In genomic region chr5:75664933-75665332, GRCh38 we compare ENCODE assay signal across 27 cellular contexts. TPM values are rescaled to one million over a fixed set of nuclear protein-coding genes. Genes with fewer than 3 reads are reported as not detected.
"Had no signal": no experiment of that assay in that cellular context is flagged by ENCODE, and none has a peak within 500 bp of the region (broad histone marks: within the 10 kb centered on the region; RNA-seq: fewer than 3 reads in every experiment).

No MANE protein-coding gene starts in this region.

- H3K4me3 ChIP-seq: coronary artery, esophagus muscularis mucosa, gastroesophageal sphincter, heart left ventricle, hepatocyte, left lung, psoas muscle, sigmoid colon, stomach, testis, tibial nerve, upper lobe of right lung, uterus had no signal

- H2AFZ ChIP-seq: hepatocyte had no signal

- H3K36me3 ChIP-seq: esophagus muscularis mucosa, gastroesophageal sphincter, heart left ventricle, left lung, sigmoid colon, stomach, tibial nerve, upper lobe of right lung, uterus had no signal

- H3K4me3 Mint-ChIP-seq: naive thymus-derived CD8-positive, alpha-beta T cell; stimulated activated effector memory CD8-positive, alpha-beta T cell treated with anti-CD3 and anti-CD28 coated beads, Interleukin-12 subunit alpha, Interleukin-12 subunit beta, amount 100 ng/mL, for 72 hours had no signal

- H3K27ac Mint-ChIP-seq: naive thymus-derived CD8-positive, alpha-beta T cell; stimulated activated effector memory CD8-positive, alpha-beta T cell treated with anti-CD3 and anti-CD28 coated beads, Interleukin-12 subunit alpha, Interleukin-12 subunit beta, amount 100 ng/mL, for 72 hours had no signal

- DNase-seq: dermis blood vessel endothelial cell; effector memory CD4-positive, alpha-beta T cell; foreskin keratinocyte; heart left ventricle; kidney; left cardiac atrium; left lung; mammary epithelial cell; naive thymus-derived CD8-positive, alpha-beta T cell; posterior cingulate gyrus; psoas muscle; right cardiac atrium; sigmoid colon; stimulated activated CD4-positive, alpha-beta T cell treated with anti-CD3 and anti-CD28 coated beads, Interleukin-2, amount 100 ng/mL, for 24 hours; stimulated activated CD4-positive, alpha-beta T cell treated with anti-CD3 and anti-CD28 coated beads, Interleukin-4, amount 100 ng/mL, for 24 hours; stimulated activated naive CD4-positive, alpha-beta T cell treated with Interleukin-2 at 50 U/mL for 16 hours; stomach; testis; upper lobe of right lung; uterus had no signal

- H3K9me3 ChIP-seq: esophagus muscularis mucosa, gastroesophageal sphincter, heart left ventricle, left lung, psoas muscle, sigmoid colon, stomach, testis, tibial nerve, upper lobe of right lung, uterus had no signal

- H3K79me2 ChIP-seq: hepatocyte had no signal

- H3K4me2 ChIP-seq: hepatocyte had no signal

- H3K9me3 Mint-ChIP-seq: naive thymus-derived CD8-positive, alpha-beta T cell; stimulated activated effector memory CD8-positive, alpha-beta T cell treated with anti-CD3 and anti-CD28 coated beads, Interleukin-12 subunit alpha, Interleukin-12 subunit beta, amount 100 ng/mL, for 72 hours had no signal

- H3K27me3 ChIP-seq: esophagus muscularis mucosa, foreskin keratinocyte, gastroesophageal sphincter, heart left ventricle, hepatocyte, left lung, sigmoid colon, stomach, testis, tibial nerve, upper lobe of right lung, uterus had no signal

- H3K4me1 ChIP-seq: gastroesophageal sphincter, psoas muscle, testis, upper lobe of right lung, uterus had no signal

- ATAC-seq: foreskin keratinocyte; gastroesophageal sphincter; heart left ventricle; left cardiac atrium; left lung; naive thymus-derived CD8-positive, alpha-beta T cell; psoas muscle; right cardiac atrium; stimulated activated effector memory CD8-positive, alpha-beta T cell treated with anti-CD3 and anti-CD28 coated beads, Interleukin-12 subunit alpha, Interleukin-12 subunit beta, amount 100 ng/mL, for 72 hours; upper lobe of right lung had no signal

- H3K27ac ChIP-seq: coronary artery, esophagus muscularis mucosa, foreskin keratinocyte, gastroesophageal sphincter, heart left ventricle, hepatocyte, left lung, psoas muscle, sigmoid colon, stomach, testis, tibial nerve, upper lobe of right lung, uterus had no signal

- H3K36me3 Mint-ChIP-seq: naive thymus-derived CD8-positive, alpha-beta T cell; stimulated activated effector memory CD8-positive, alpha-beta T cell treated with anti-CD3 and anti-CD28 coated beads, Interleukin-12 subunit alpha, Interleukin-12 subunit beta, amount 100 ng/mL, for 72 hours had no signal

RNA-seq across cellular contexts. Expression of gene ANKDD1B, which starts 53.7 kb away (rescaled TPM):
- total RNA-seq: myocyte had no signal
